Comparison of ENCODE assay signal across 8 cellular contexts in genomic region chr10:87863951-87864496, GRCh38. TPM values are rescaled to one million over a fixed set of nuclear protein-coding genes. Genes with fewer than 3 reads are reported as not detected.
DNase-seq lines count a peak whose midpoint lies in the region; TF ChIP-seq lines count a peak whose summit lies in the region.
"Not testable (repeated sequence)": the region's sequence is repeated elsewhere in the genome, so short reads cannot be mapped to it uniquely, and the experiment has no call there.

No MANE protein-coding gene starts in this region.

- not testable (repeated sequence) for H2AFZ ChIP-seq in OCI-LY1 (ENCODE audit: low read length)

- not testable (repeated sequence) for H3K9me2 ChIP-seq in OCI-LY1 (ENCODE audit: low read depth, low read length)

- H3K36me3 ChIP-seq in H7 (replicated peaks; ENCODE audit: control insufficient read depth, insufficient read depth, low read length); breast epithelium: not testable (repeated sequence)
- H3K36me3 ChIP-seq in OCI-LY1 (ENCODE audit: insufficient read depth, low read length) = peaks cover 38% of the 10 kb centered on the region

- H3K27me3 ChIP-seq in H7 (ENCODE audit: control insufficient read depth, insufficient read depth, low read length); OCI-LY1 (ENCODE audit: insufficient read depth, low read length); breast epithelium; mononuclear cell (ENCODE audit: insufficient read depth, low read length): not testable (repeated sequence)

- H3K4me1 ChIP-seq in OCI-LY1 (ENCODE audit: insufficient read depth, low read length, severe bottlenecking) (peaks cover 29% of the 10 kb centered on the region), breast epithelium (peaks cover 0 to 19% of the 10 kb centered on the region in 2 donors), mononuclear cell (ENCODE audit: insufficient read depth, low read length) (peaks cover 21% of the 10 kb centered on the region)

- peak overlapping the region; percentile 100 for H3K4me3 Mint-ChIP-seq in glutamatergic neuron (ENCODE audit: unreplicated experiment)

- H3K9me3 ChIP-seq in OCI-LY1 (ENCODE audit: low read length); breast epithelium; mononuclear cell (ENCODE audit: low read depth, low read length): not testable (repeated sequence)

- peaks cover 53% of the 10 kb centered on the region for H3K79me2 ChIP-seq in OCI-LY1 (ENCODE audit: insufficient read depth, low read length)

- peak overlapping the region; percentile 100 for H3K9ac ChIP-seq in OCI-LY1 (ENCODE audit: low read length)

- H3K9me3 Mint-ChIP-seq in glutamatergic neuron (ENCODE audit: unreplicated experiment) = peaks cover 23% of the 10 kb centered on the region

- intact Hi-C loops in breast epithelium (cut with DNase I; ENCODE audit: low total_unique reads) = not testable (repeated sequence)

- H3K27me3 Mint-ChIP-seq in glutamatergic neuron (ENCODE audit: unreplicated experiment) = peaks cover 13% of the 10 kb centered on the region

- H3K27ac ChIP-seq in OCI-LY1 (ENCODE audit: low read depth, low read length, poor library complexity, severe bottlenecking) = peak overlapping the region; percentile 98
- peak overlapping the region; percentile 95 to 98 for H3K27ac ChIP-seq in breast epithelium

- not testable (repeated sequence) for H3K36me3 Mint-ChIP-seq in glutamatergic neuron (ENCODE audit: unreplicated experiment)

- peak overlapping the region; percentile 92 for H3K4me2 ChIP-seq in OCI-LY1 (ENCODE audit: low read length)

- H3F3A ChIP-seq in OCI-LY1 (ENCODE audit: insufficient read depth, low read length) = not testable (repeated sequence)

- H3K4me3 ChIP-seq in H7 (ENCODE audit: insufficient read depth, low read depth, low read length) (peak overlapping the region; percentile 89), OCI-LY1 (ENCODE audit: low read depth, low read length, poor library complexity, severe bottlenecking) (peak overlapping the region; percentile 99), breast epithelium (peak overlapping the region; percentile 72 to 91 (median 73)), mononuclear cell (ENCODE audit: low read length) (peak overlapping the region; percentile 86)

- H4K20me1 ChIP-seq in OCI-LY1 (ENCODE audit: insufficient read depth, low read length) = not testable (repeated sequence)

- DNase-seq in AG08396 (ENCODE audit: low spot score) (peak; percentile 12), H7 (peak; percentile 10), glutamatergic neuron (peak; percentile 71)
- DNase-seq in activated CD8-positive, alpha-beta memory T cell treated with anti-CD3 and anti-CD28 coated beads for 48 hours (ENCODE audit: low read depth in 2 of 3, low spot score in 2 of 3) = peak in 2 of 3 experiments; percentile 12 to 23
- DNase-seq in breast epithelium (ENCODE audit: low spot score in 2 of 2) = not testable (repeated sequence)
- peak; percentile 42 for DNase-seq in stimulated activated CD4-positive, alpha-beta T cell treated with anti-CD3 and anti-CD28 coated beads, Interleukin-15, amount 100 ng/mL, for 24 hours

- not testable (repeated sequence) for TF ChIP-seq CTCF in OCI-LY1 (IDR thresholded peaks at IDR 0.05; ENCODE audit: low read length); breast epithelium (IDR thresholded peaks at IDR 0.05); glutamatergic neuron (IDR thresholded peaks at IDR 0.05; ENCODE audit: partially characterized antibody, unreplicated experiment)

- TF ChIP-seq POLR2A in breast epithelium (IDR thresholded peaks at IDR 0.05) = not testable (repeated sequence)

- peak overlapping the region; percentile 98 for H3K27ac Mint-ChIP-seq in glutamatergic neuron (ENCODE audit: unreplicated experiment)

- H3K4me1 Mint-ChIP-seq in glutamatergic neuron (ENCODE audit: low read depth, unreplicated experiment) = peaks cover 21% of the 10 kb centered on the region

RNA-seq across cellular contexts. Expression of gene PTEN, which starts 0.6 kb away (rescaled TPM):
- total RNA-seq in H7 (2014; rRNA removed; shearing (Covaris generic)) = 25.5 and 53.6 TPM in 2 replicates
- 100 to 1,000 TPM; 178 to 366 (median 186) TPM for total RNA-seq in breast epithelium
- 61.2 TPM for total RNA-seq in glutamatergic neuron (ENCODE audit: unreplicated experiment)
- total RNA-seq in mononuclear cell = 171 TPM

RNA-seq across cellular contexts. Expression of gene KLLN, which starts 0.7 kb away (rescaled TPM):
- total RNA-seq in H7 (2014; rRNA removed; shearing (Covaris generic)) = 0.10 and 0.15 TPM in 2 replicates
- total RNA-seq in breast epithelium (1 to 10 TPM in 1 of 3 donors, under 1 TPM in 2; 0.44 to 1.1 (median 0.66) TPM), glutamatergic neuron (ENCODE audit: unreplicated experiment) (0.27 TPM), mononuclear cell (0.84 TPM)

RNA-seq across cellular contexts. Expression of gene ATAD1, which starts 46.0 kb away (rescaled TPM):
- total RNA-seq in H7 (2014; rRNA removed; shearing (Covaris generic)) = 37.5 and 47.2 TPM in 2 replicates
- total RNA-seq in breast epithelium (10 to 100 TPM; 40.6 to 49.6 (median 41.0) TPM), glutamatergic neuron (ENCODE audit: unreplicated experiment) (79.0 TPM), mononuclear cell (63.8 TPM)
